8 cellular contexts compared by ENCODE assay signal in genomic region chr11:58573451-58574104, GRCh38. TPM values are rescaled to one million over a fixed set of nuclear protein-coding genes. Genes with fewer than 3 reads are reported as not detected.
A peak's percentile ranks its signal among the peaks of the same experiment; 100 is the strongest.
DNase-seq lines count a peak whose midpoint lies in the region; ATAC-seq and TF ChIP-seq lines count a peak whose summit lies in the region.

No MANE protein-coding gene starts in this region.

- ATAC-seq in HG02884 (IDR thresholded peaks at IDR 0.05; ENCODE audit: unreplicated experiment) (peak; percentile 26), heart left ventricle (peak in 2 of 4 donors; percentile 1 to 33)

- H3K27ac ChIP-seq in Peyer's patch (peak overlapping the region; percentile 69 to 100 (median 100)), heart left ventricle (peak overlapping the region in 9 of 12 donors; percentile 13 to 100 (median 41))

- no peak for TF ChIP-seq CTCF in Peyer's patch (IDR thresholded peaks at IDR 0.05)
- no peak for TF ChIP-seq CTCF in heart left ventricle (IDR thresholded peaks at IDR 0.05)

- TF ChIP-seq POLR2A in GM10847 (IDR thresholded peaks at IDR 0.05; ENCODE audit: extremely low read depth, insufficient read length) (peak; percentile 16), Peyer's patch (IDR thresholded peaks at IDR 0.05) (no peak), heart left ventricle (IDR thresholded peaks at IDR 0.05) (no peak)

- 34 to 46% (median 38%) methylated on average over 4 of the region's 4 CpGs for WGBS in heart left ventricle, 4 donors

- H3K27me3 ChIP-seq in Peyer's patch (no peaks in the 10 kb centered on the region), heart left ventricle (no peaks in the 10 kb centered on the region)

- H3K9me3 ChIP-seq in Peyer's patch (no peaks in the 10 kb centered on the region), heart left ventricle (no peaks in the 10 kb centered on the region)

- DNase-seq in Peyer's patch (peak in 2 of 3 donors; percentile 62 to 69), heart left ventricle (peak in 3 of 5 donors; percentile 36 to 52 (median 50)), NCI-H82 (lab: John Stamatoyannopoulos, UW) (no peak), NCI-H1105 (lab: John Stamatoyannopoulos, UW) (no peak)
- peak; percentile 50 for DNase-seq in activated gamma-delta T cell treated with anti-CD3 and anti-CD28 coated beads, Interleukin-2, amount 50 U/mL, for 16 hours (ENCODE audit: low read depth)
- peak; percentile 70 for DNase-seq in stimulated activated CD4-positive, alpha-beta T cell treated with anti-CD3 and anti-CD28 coated beads, Interleukin-4, amount 100 ng/mL, for 1 hour

- H3K4me1 ChIP-seq in Peyer's patch (peaks cover 0 to 32% (median 15%) of the 10 kb centered on the region in 4 donors), heart left ventricle (peaks cover 4 to 59% (median 29%) of the 10 kb centered on the region in 12 donors)

- intact Hi-C loops in heart left ventricle (cut with DNase I) = loop anchor here in 5 of 10 donors (5.0 to 10.0 kb wide), 4 partner anchors 104 to 1249 kb away; partner anchors contain the start of gene TNKS1BP1 (in 1 of the 5)

- H3K36me3 ChIP-seq in Peyer's patch = peaks cover 0 to 14% (median 0%) of the 10 kb centered on the region in 3 donors
- peaks cover 0 to 23% (median 19%) of the 10 kb centered on the region in 9 donors for H3K36me3 ChIP-seq in heart left ventricle

- H3K4me3 ChIP-seq in Peyer's patch (peak overlapping the region in 2 of 4 donors; percentile 9 to 19), heart left ventricle (peak overlapping the region in 2 of 12 donors; percentile 8 to 56)

RNA-seq across cellular contexts. Expression of gene LPXN, which starts 2.1 kb away (rescaled TPM):
- total RNA-seq in Peyer's patch (10 to 100 TPM; 12.3 to 66.0 (median 18.2) TPM), heart left ventricle (10 to 100 TPM in 1 of 9 donors, 1 to 10 TPM in 8; 2.6 to 19.8 (median 4.0) TPM)
- polyA plus RNA-seq in heart left ventricle = 1 to 10 TPM; 1.8 to 2.8 TPM

RNA-seq across cellular contexts. Expression of gene ZFP91, which starts 5.3 kb away (rescaled TPM):
- total RNA-seq in Peyer's patch (10 to 100 TPM; 42.4 to 58.3 (median 45.9) TPM), heart left ventricle (10 to 100 TPM; 53.4 to 67.0 (median 60.7) TPM)
- polyA plus RNA-seq in heart left ventricle = 10 to 100 TPM; 11.2 to 41.4 TPM

RNA-seq across cellular contexts. Expression of gene CNTF, which starts 48.9 kb away (rescaled TPM):
- 1 to 10 TPM in 3 of 4 donors, not detected in 1; 3.5 to 6.8 (median 5.3) TPM for total RNA-seq in Peyer's patch
- total RNA-seq in heart left ventricle = 1 to 10 TPM in 3 of 9 donors, under 1 TPM in 6; 0.71 to 1.5 (median 0.96) TPM
- 1 to 10 TPM in 1 of 2 donors, under 1 TPM in 1; 0.19 to 1.0 TPM for polyA plus RNA-seq in heart left ventricle

Comparison
In these comparisons a context has a peak if more than half of its experiments do, and no peak if none do; other contexts are left out.
1. DNase-seq: peak in Peyer's patch (2 of 3), activated gamma-delta T cell treated with anti-CD3 and anti-CD28 coated beads, Interleukin-2, amount 50 U/mL, for 16 hours (single experiment), heart left ventricle (3 of 5) and stimulated activated CD4-positive, alpha-beta T cell treated with anti-CD3 and anti-CD28 coated beads, Interleukin-4, amount 100 ng/mL, for 1 hour (single experiment); none in NCI-H82 (single experiment) and NCI-H1105 (single experiment).